Comparison of ENCODE assay signal across 8 cellular contexts in the genomic region with DNA sequence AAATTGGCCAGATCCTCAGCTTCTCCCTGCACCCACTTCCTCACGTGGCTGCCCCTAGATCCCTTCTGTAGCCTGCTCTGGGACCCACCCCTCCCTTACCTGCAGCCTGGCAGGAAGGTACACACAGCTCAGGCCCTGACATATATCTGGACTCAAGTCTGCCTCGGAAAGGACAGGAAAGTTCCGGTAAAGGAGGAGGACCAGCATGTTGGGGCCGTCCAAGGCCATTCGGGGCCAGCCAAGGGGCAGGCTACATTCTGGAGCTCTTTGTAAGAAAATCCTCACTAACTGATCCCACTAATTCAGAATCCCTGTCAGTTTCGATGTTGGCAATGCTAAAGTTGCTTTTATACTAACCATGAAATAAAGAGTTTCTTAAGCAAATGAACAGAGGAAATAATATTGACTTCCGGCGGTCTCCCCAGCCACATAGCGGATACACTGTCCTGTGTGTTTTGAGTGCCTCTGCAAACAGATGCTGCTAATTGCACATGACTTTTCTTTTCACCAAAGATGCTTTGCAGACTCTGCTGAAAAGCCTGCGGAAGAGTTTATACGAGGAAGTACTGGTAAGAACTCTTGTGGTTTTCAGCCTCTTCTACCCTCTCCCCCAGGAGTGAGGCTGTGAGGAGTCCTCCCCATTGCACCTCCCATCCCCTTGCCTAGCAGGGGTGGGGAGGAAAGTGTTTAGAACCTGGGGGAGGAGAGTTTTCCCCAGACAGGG. TPM values are rescaled to one million over a fixed set of nuclear protein-coding genes. Genes with fewer than 3 reads are reported as not detected.
A peak's percentile ranks its signal among the peaks of the same experiment; 100 is the strongest.
DNase-seq lines count a peak whose midpoint lies in the region; ATAC-seq and TF ChIP-seq lines count a peak whose summit lies in the region.

No MANE protein-coding gene starts in this region.

- WGBS in esophagus, 2 donors = 51 to 55% methylated on average over 11 of the region's 11 CpGs

- no peaks in the 10 kb centered on the region for H3K9me3 ChIP-seq in esophagus (ENCODE audit: control insufficient read depth in 2 of 2, insufficient read depth in 1 of 2, low read depth in 1 of 2, low read length in 1 of 2)

- TF ChIP-seq CTCF in foreskin keratinocyte (conservative IDR thresholded peaks at IDR 0.05) = no peak

- H3K4me3 ChIP-seq in esophagus (ENCODE audit: low read depth in 1 of 2, low read length in 2 of 2) = no peak overlapping the region

- peak; percentile 58 for ATAC-seq in sciatic nerve
- ATAC-seq in HG02759 (IDR thresholded peaks at IDR 0.05; ENCODE audit: unreplicated experiment) = no peak
- no peak for ATAC-seq in foreskin keratinocyte

- H3K4me1 Mint-ChIP-seq in IgD-negative memory B cell = peaks cover 34 to 47% (median 41%) of the 10 kb centered on the region in 3 donors
- H3K4me1 Mint-ChIP-seq in T-helper 1 cell treated with Interleukin-12 subunit alpha and Interleukin-12 subunit beta and Interleukin-4 antibody, amounts not matched to agents 30 μg/mL and 1 μg/mL, for 36 hours (ENCODE audit: low read depth) = peaks cover 47% of the 10 kb centered on the region

- H3K27ac ChIP-seq in esophagus (ENCODE audit: low read depth in 2 of 2, low read length in 1 of 2) = peak overlapping the region; percentile 57 to 72
- H3K27ac ChIP-seq in foreskin keratinocyte = no peak overlapping the region

- H3K9me3 Mint-ChIP-seq in IgD-negative memory B cell = no peaks in the 10 kb centered on the region
- no peaks in the 10 kb centered on the region for H3K9me3 Mint-ChIP-seq in T-helper 1 cell treated with Interleukin-12 subunit alpha and Interleukin-12 subunit beta and Interleukin-4 antibody, amounts not matched to agents 30 μg/mL and 1 μg/mL, for 36 hours

- peak overlapping the region; percentile 5 to 48 (median 6) for H3K27ac Mint-ChIP-seq in IgD-negative memory B cell
- H3K27ac Mint-ChIP-seq in T-helper 1 cell treated with Interleukin-12 subunit alpha and Interleukin-12 subunit beta and Interleukin-4 antibody, amounts not matched to agents 30 μg/mL and 1 μg/mL, for 36 hours = peak overlapping the region; percentile 70

- H3K36me3 ChIP-seq in esophagus (ENCODE audit: control insufficient read depth in 2 of 2, insufficient read depth in 2 of 2, low read length in 1 of 2) = no peaks in the 10 kb centered on the region

- no peak for DNase-seq in sciatic nerve (ENCODE audit: low spot score)
- DNase-seq in NCI-H1694 treated with DMSO at 0.1 percent for 48 hours (lab: John Stamatoyannopoulos, UW) = no peak
- DNase-seq in middle frontal gyrus (ENCODE audit: extremely low spot score, low spot score) = no peak
- no peak for DNase-seq in foreskin keratinocyte

- peaks cover 18% of the 10 kb centered on the region for H3K27me3 Mint-ChIP-seq in IgD-negative memory B cell
- H3K27me3 Mint-ChIP-seq in T-helper 1 cell treated with Interleukin-12 subunit alpha and Interleukin-12 subunit beta and Interleukin-4 antibody, amounts not matched to agents 30 μg/mL and 1 μg/mL, for 36 hours (ENCODE audit: low read depth) = peaks cover 7% of the 10 kb centered on the region

- peak overlapping the region in 3 of 4 donors; percentile 1 to 87 (median 20) for H3K4me3 Mint-ChIP-seq in IgD-negative memory B cell
- peak overlapping the region; percentile 27 for H3K4me3 Mint-ChIP-seq in T-helper 1 cell treated with Interleukin-12 subunit alpha and Interleukin-12 subunit beta and Interleukin-4 antibody, amounts not matched to agents 30 μg/mL and 1 μg/mL, for 36 hours

- H3K27me3 ChIP-seq in esophagus (ENCODE audit: control insufficient read depth in 1 of 2, insufficient read depth in 2 of 2, low read length in 2 of 2) (no peaks in the 10 kb centered on the region), foreskin keratinocyte (peaks cover 41% of the 10 kb centered on the region)

- H3K4me1 ChIP-seq in esophagus (ENCODE audit: control insufficient read depth in 2 of 2, insufficient read depth in 2 of 2, low read length in 1 of 2) (no peaks in the 10 kb centered on the region), foreskin keratinocyte (no peaks in the 10 kb centered on the region)

- H3K36me3 Mint-ChIP-seq in IgD-negative memory B cell = no peaks in the 10 kb centered on the region
- H3K36me3 Mint-ChIP-seq in T-helper 1 cell treated with Interleukin-12 subunit alpha and Interleukin-12 subunit beta and Interleukin-4 antibody, amounts not matched to agents 30 μg/mL and 1 μg/mL, for 36 hours (ENCODE audit: low read depth) = no peaks in the 10 kb centered on the region

- intact Hi-C loops in sciatic nerve (cut with DNase I) = no loop called here

RNA-seq across cellular contexts. Expression of a gene that starts 54.8 kb away (rescaled TPM):
- polyA plus RNA-seq in IgD-negative memory B cell (not detected), esophagus (1 to 10 TPM; 4.7 to 6.0 TPM), foreskin keratinocyte (0.14 and 0.17 TPM in 2 replicates)
- total RNA-seq in sciatic nerve (36.4 TPM), foreskin keratinocyte (0.27 and 0.28 TPM in 2 replicates)
